9 cellular contexts compared by ENCODE assay signal in genomic region chr4:168859888-168860694, GRCh38.
A peak's percentile ranks its signal among the peaks of the same experiment; 100 is the strongest.
DNase-seq lines count a peak whose midpoint lies in the region; ATAC-seq and TF ChIP-seq lines count a peak whose summit lies in the region.
"Had no signal": no experiment of that assay in that cellular context is flagged by ENCODE, and none has a peak within 500 bp of the region (broad histone marks: within the 10 kb centered on the region; RNA-seq: fewer than 3 reads in every experiment).

No MANE protein-coding gene starts in this region.

- CTCF ChIA-PET in RWPE1 (lab: Yijun Ruan, JAX), result no interaction called here

- no peak for DNase-seq in RWPE1 (ENCODE audit: low spot score)
- DNase-seq in osteocyte (ENCODE audit: extremely low spot score, unreplicated experiment), result no peak
- DNase-seq in activated T-cell treated with anti-CD3 and anti-CD28 coated beads, Interleukin-2, amount 50 U/mL, for 1 hour, result no peak
- no peak for DNase-seq in AG08395 (ENCODE audit: low spot score)
- no peak for DNase-seq in progenitor cell of endocrine pancreas (ENCODE audit: low spot score, unreplicated experiment)
- DNase-seq in activated CD4-positive, CD25-positive, alpha-beta regulatory T cell treated with anti-CD3 and anti-CD28 coated beads, Interleukin-2, amount 50 U/mL, for 72 hours, result no peak

- H3K27ac ChIP-seq in RWPE1, result peak overlapping the region; percentile 30; the same call in 1 of the 2 replicates
- H3K27ac ChIP-seq: SJSA1 had no signal

- peak; percentile 98 for ATAC-seq in GM18858 (IDR thresholded peaks at IDR 0.05; ENCODE audit: unreplicated experiment)
- ATAC-seq in HG02610 (IDR thresholded peaks at IDR 0.05; ENCODE audit: unreplicated experiment), result peak; percentile 99

- H3K36me3 Mint-ChIP-seq in osteocyte (ENCODE audit: unreplicated experiment) (peaks cover 31% of the 10 kb centered on the region), progenitor cell of endocrine pancreas (ENCODE audit: insufficient read depth) (peaks cover 15% of the 10 kb centered on the region)

- POLR2A ChIA-PET in RWPE1 (lab: Yijun Ruan, JAX; ENCODE audit: low non-redundant PET), result no interaction called here

- no peaks in the 10 kb centered on the region for H3K27me3 Mint-ChIP-seq in osteocyte (ENCODE audit: unreplicated experiment)
- H3K27me3 Mint-ChIP-seq in progenitor cell of endocrine pancreas, result no peaks in the 10 kb centered on the region

- H3K27ac Mint-ChIP-seq in osteocyte (ENCODE audit: unreplicated experiment) (peak overlapping the region; percentile 89), progenitor cell of endocrine pancreas (no peak overlapping the region)

- H3K4me3 Mint-ChIP-seq in osteocyte (ENCODE audit: unreplicated experiment) (no peak overlapping the region), progenitor cell of endocrine pancreas (ENCODE audit: low read depth) (no peak overlapping the region)

- TF ChIP-seq CTCF in RWPE1 (conservative IDR thresholded peaks at IDR 0.05; ENCODE audit: low read depth), result no peak
- no peak for TF ChIP-seq CTCF in osteocyte (IDR thresholded peaks at IDR 0.05)
- TF ChIP-seq CTCF in progenitor cell of endocrine pancreas (IDR thresholded peaks at IDR 0.05; ENCODE audit: unreplicated experiment), result no peak

- H3K4me1 Mint-ChIP-seq in osteocyte (ENCODE audit: unreplicated experiment), result peaks cover 80% of the 10 kb centered on the region
- peaks cover 7% of the 10 kb centered on the region for H3K4me1 Mint-ChIP-seq in progenitor cell of endocrine pancreas (ENCODE audit: low read depth)

- no peaks in the 10 kb centered on the region for H3K9me3 Mint-ChIP-seq in osteocyte (ENCODE audit: unreplicated experiment)
- H3K9me3 Mint-ChIP-seq in progenitor cell of endocrine pancreas (ENCODE audit: low read depth), result peaks cover 7% of the 10 kb centered on the region
